ENCODE assay signal across 20 cellular contexts in the genomic region with DNA sequence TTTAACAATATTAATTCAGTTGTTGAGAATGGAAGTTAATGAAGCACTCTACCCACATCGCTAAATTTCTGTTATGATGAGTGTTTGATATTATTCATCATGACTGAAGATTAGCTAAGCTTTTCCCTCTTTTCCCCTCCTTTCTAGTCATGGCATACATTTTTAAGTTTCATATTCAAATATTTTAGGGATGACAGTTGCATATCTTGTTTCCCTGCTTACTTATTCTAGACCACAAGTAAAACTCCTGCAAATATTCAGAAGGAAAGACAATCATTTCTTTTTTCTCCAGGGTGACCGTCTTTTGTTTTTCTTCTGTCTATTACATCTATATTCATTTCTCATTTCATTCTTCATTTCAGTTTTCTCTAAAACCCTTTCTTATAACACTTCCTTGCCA.
"Had no signal": no experiment of that assay in that cellular context is flagged by ENCODE, and none has a peak within 500 bp of the region (broad histone marks: within the 10 kb centered on the region; RNA-seq: fewer than 3 reads in every experiment).

No MANE protein-coding gene starts in this region.

- H3K9me3 Mint-ChIP-seq: activated CD4-positive, alpha-beta T cell treated with anti-CD3 and anti-CD28 coated beads, Interleukin-2, amount 10 ng/mL, durations not matched to agents 24 days and 14 days; activated CD8-positive, alpha-beta T cell treated with anti-CD3 and anti-CD28 coated beads for 36 hours; activated naive CD4-positive, alpha-beta T cell treated with anti-CD3 and anti-CD28 coated beads for 36 hours; activated T-helper 17 cell treated with anti-CD3 and anti-CD28 coated beads, Interleukin-2, amount 50 U/mL, for 72 hours; dendritic cell treated with granulocyte-macrophage colony-stimulating factor and Interleukin-4, amounts not matched to agents 40 ng/mL and 50 ng/mL, for 4 days; mesothelial cell of epicardium; T-helper 1 cell treated with Interleukin-12 subunit alpha and Interleukin-12 subunit beta and Interleukin-4 antibody, amounts not matched to agents 30 μg/mL and 1 μg/mL, for 36 hours had no signal

- H3K36me3 ChIP-seq: ovary, stomach, thoracic aorta, upper lobe of right lung had no signal

- H3K4me3 Mint-ChIP-seq: activated CD4-positive, alpha-beta T cell treated with anti-CD3 and anti-CD28 coated beads, Interleukin-2, amount 10 ng/mL, durations not matched to agents 24 days and 14 days; activated CD8-positive, alpha-beta T cell treated with anti-CD3 and anti-CD28 coated beads for 36 hours; activated naive CD4-positive, alpha-beta T cell treated with anti-CD3 and anti-CD28 coated beads for 36 hours; activated T-helper 17 cell treated with anti-CD3 and anti-CD28 coated beads, Interleukin-2, amount 50 U/mL, for 72 hours; dendritic cell treated with granulocyte-macrophage colony-stimulating factor and Interleukin-4, amounts not matched to agents 40 ng/mL and 50 ng/mL, for 4 days; mesothelial cell of epicardium; T-helper 1 cell treated with Interleukin-12 subunit alpha and Interleukin-12 subunit beta and Interleukin-4 antibody, amounts not matched to agents 30 μg/mL and 1 μg/mL, for 36 hours had no signal

- H3K4me1 ChIP-seq: psoas muscle, stomach had no signal

- H3K27me3 Mint-ChIP-seq: activated CD4-positive, alpha-beta T cell treated with anti-CD3 and anti-CD28 coated beads, Interleukin-2, amount 10 ng/mL, durations not matched to agents 24 days and 14 days; activated CD8-positive, alpha-beta T cell treated with anti-CD3 and anti-CD28 coated beads for 36 hours; activated T-helper 17 cell treated with anti-CD3 and anti-CD28 coated beads, Interleukin-2, amount 50 U/mL, for 72 hours; dendritic cell treated with granulocyte-macrophage colony-stimulating factor and Interleukin-4, amounts not matched to agents 40 ng/mL and 50 ng/mL, for 4 days had no signal

- H3K36me3 Mint-ChIP-seq: mesothelial cell of epicardium had no signal

- ATAC-seq: activated CD8-positive, alpha-beta T cell treated with anti-CD3 and anti-CD28 coated beads for 36 hours; activated T-helper 17 cell treated with anti-CD3 and anti-CD28 coated beads, Interleukin-2, amount 50 U/mL, for 72 hours; left lobe of liver; psoas muscle; right cardiac atrium; upper lobe of right lung had no signal

- H3K27ac ChIP-seq: epithelial cell of prostate, ovary, psoas muscle, skin epidermis, stomach, thoracic aorta, upper lobe of right lung had no signal

- H3K9me3 ChIP-seq: ovary, psoas muscle, stomach, thoracic aorta, upper lobe of right lung had no signal

- H3K27me3 ChIP-seq: ovary, stomach, upper lobe of right lung had no signal

- DNase-seq: activated CD4-positive, alpha-beta T cell treated with anti-CD3 and anti-CD28 coated beads, Interleukin-2, amount 10 ng/mL, durations not matched to agents 24 days and 14 days; activated CD8-positive, alpha-beta T cell treated with anti-CD3 and anti-CD28 coated beads for 36 hours; activated naive CD4-positive, alpha-beta T cell treated with anti-CD3 and anti-CD28 coated beads for 36 hours; activated T-cell treated with anti-CD3 and anti-CD28 coated beads, Interleukin-2, amount 50 U/mL, for 1 hour; anterior cingulate cortex; effector memory CD4-positive, alpha-beta T cell; hippocampal formation; ovary; psoas muscle; right cardiac atrium; stomach; upper lobe of right lung had no signal

- H3K4me1 Mint-ChIP-seq: activated CD4-positive, alpha-beta T cell treated with anti-CD3 and anti-CD28 coated beads, Interleukin-2, amount 10 ng/mL, durations not matched to agents 24 days and 14 days; activated T-helper 17 cell treated with anti-CD3 and anti-CD28 coated beads, Interleukin-2, amount 50 U/mL, for 72 hours had no signal

- H3K27ac Mint-ChIP-seq: activated CD4-positive, alpha-beta T cell treated with anti-CD3 and anti-CD28 coated beads, Interleukin-2, amount 10 ng/mL, durations not matched to agents 24 days and 14 days; activated CD8-positive, alpha-beta T cell treated with anti-CD3 and anti-CD28 coated beads for 36 hours; activated naive CD4-positive, alpha-beta T cell treated with anti-CD3 and anti-CD28 coated beads for 36 hours; activated T-helper 17 cell treated with anti-CD3 and anti-CD28 coated beads, Interleukin-2, amount 50 U/mL, for 72 hours; dendritic cell treated with granulocyte-macrophage colony-stimulating factor and Interleukin-4, amounts not matched to agents 40 ng/mL and 50 ng/mL, for 4 days; mesothelial cell of epicardium; T-helper 1 cell treated with Interleukin-12 subunit alpha and Interleukin-12 subunit beta and Interleukin-4 antibody, amounts not matched to agents 30 μg/mL and 1 μg/mL, for 36 hours had no signal

- H3K4me3 ChIP-seq: ovary, psoas muscle, skin epidermis, stomach, thoracic aorta, upper lobe of right lung had no signal
